Comparison of ENCODE assay signal across 8 cellular contexts in genomic region chr17:31096106-31096436, GRCh38. TPM values are rescaled to one million over a fixed set of nuclear protein-coding genes. Genes with fewer than 3 reads are reported as not detected.
DNase-seq lines count a peak whose midpoint lies in the region; ATAC-seq and TF ChIP-seq lines count a peak whose summit lies in the region.

No MANE protein-coding gene starts in this region.

- H3K9me3 ChIP-seq in skeletal muscle tissue (ENCODE audit: control insufficient read depth in 3 of 3, low read length in 3 of 3): no peaks in the 10 kb centered on the region

- no peak overlapping the region for H3K27ac ChIP-seq in skeletal muscle tissue (ENCODE audit: low read depth, low read length)

- TF ChIP-seq CTCF in fibroblast of villous mesenchyme (IDR thresholded peaks at IDR 0.05; ENCODE audit: insufficient read depth, low read depth, low read length): no peak

- no peaks in the 10 kb centered on the region for H3K36me3 ChIP-seq in H7 (replicated peaks; ENCODE audit: control insufficient read depth, insufficient read depth, low read length)
- no peaks in the 10 kb centered on the region for H3K36me3 ChIP-seq in skeletal muscle tissue (ENCODE audit: control insufficient read depth in 3 of 3, insufficient read depth in 3 of 3, low read length in 3 of 3)

- H3K4me1 ChIP-seq in skeletal muscle tissue (ENCODE audit: control insufficient read depth in 3 of 3, insufficient read depth in 3 of 3, low read length in 3 of 3): peaks cover 7 to 11% (median 9%) of the 10 kb centered on the region in 3 donors

- H3K9ac ChIP-seq in skeletal muscle tissue (ENCODE audit: low read depth in 1 of 3, low read length in 3 of 3): peak overlapping the region; percentile 73 to 86 (median 86)

- peak; percentile 32 for DNase-seq in H7
- DNase-seq in fibroblast of villous mesenchyme (ENCODE audit: low read depth): no peak
- no peak for DNase-seq in COLO829 (ENCODE audit: low spot score)
- DNase-seq in T-helper 9 cell: no peak

- peak overlapping the region; percentile 71 for H3K4me3 ChIP-seq in H7 (ENCODE audit: insufficient read depth, low read depth, low read length)
- peak overlapping the region; percentile 81 for H3K4me3 ChIP-seq in fibroblast of villous mesenchyme (ENCODE audit: low read depth, low read length)
- peak overlapping the region; percentile 66 to 79 (median 79) for H3K4me3 ChIP-seq in skeletal muscle tissue (ENCODE audit: low read length in 3 of 3)

- no peaks in the 10 kb centered on the region for H3K27me3 ChIP-seq in H7 (ENCODE audit: control insufficient read depth, insufficient read depth, low read length)
- H3K27me3 ChIP-seq in skeletal muscle tissue (ENCODE audit: control insufficient read depth in 3 of 3, insufficient read depth in 3 of 3, low read length in 3 of 3): no peaks in the 10 kb centered on the region

- peak; percentile 15; the same call in 1 of the 3 replicates for ATAC-seq in SK-N-SH treated with all-trans-retinoic acid at 6 μM for 48 hours
- no peak for ATAC-seq in HG02973 (IDR thresholded peaks at IDR 0.05; ENCODE audit: unreplicated experiment)
- ATAC-seq in GM19023 (IDR thresholded peaks at IDR 0.05; ENCODE audit: unreplicated experiment): no peak

TF ChIP-seq in SK-N-SH treated with all-trans-retinoic acid at 6 μM for 48 hours, 23 proteins besides CTCF, POLR2A, EP300 and RAD21:
- TF ChIP-seq ZNF8 (CRISPR knock-in tag; IDR thresholded peaks at IDR 0.05) (no peak), ZC3H10 (CRISPR knock-in tag; IDR thresholded peaks at IDR 0.05) (no peak), CSRNP3 (CRISPR knock-in tag; IDR thresholded peaks at IDR 0.05) (no peak), PPARA (CRISPR knock-in tag; IDR thresholded peaks at IDR 0.05; ENCODE audit: borderline replicate concordance) (no peak), ESRRG (CRISPR knock-in tag; IDR thresholded peaks at IDR 0.05) (no peak), SNAI2 (CRISPR knock-in tag; IDR thresholded peaks at IDR 0.05) (no peak), CSDC2 (CRISPR knock-in tag; IDR thresholded peaks at IDR 0.05) (no peak), GLIS3 (CRISPR knock-in tag; IDR thresholded peaks at IDR 0.05) (no peak), ISL1 (CRISPR knock-in tag; IDR thresholded peaks at IDR 0.05) (no peak), TOX (CRISPR knock-in tag; IDR thresholded peaks at IDR 0.05; ENCODE audit: borderline replicate concordance) (no peak), TSHZ2 (CRISPR knock-in tag; IDR thresholded peaks at IDR 0.05) (no peak), POU6F1 (CRISPR knock-in tag; IDR thresholded peaks at IDR 0.05; ENCODE audit: borderline replicate concordance, low read depth) (no peak)

RNA-seq across cellular contexts. Expression of gene NF1, which starts 1.3 kb away (rescaled TPM):
- 11.6 and 12.2 TPM in 2 replicates for total RNA-seq in H7 (2014; rRNA removed; shearing (Covaris generic))
- total RNA-seq in fibroblast of villous mesenchyme (75.1 and 82.5 TPM in 2 replicates), skeletal muscle tissue (76.2 TPM)
